ENCODE assay signal across 25 cellular contexts in genomic region chr1:69524010-69524409, GRCh38. TPM values are rescaled to one million over a fixed set of nuclear protein-coding genes. Genes with fewer than 3 reads are reported as not detected.
DNase-seq lines count a peak whose midpoint lies in the region; FAIRE-seq and TF ChIP-seq lines count a peak whose summit lies in the region.
"Had no signal": no experiment of that assay in that cellular context is flagged by ENCODE, and none has a peak within 500 bp of the region (broad histone marks: within the 10 kb centered on the region; RNA-seq: fewer than 3 reads in every experiment).

No MANE protein-coding gene starts in this region.

- no peak overlapping the region for H3K9ac ChIP-seq in mammary epithelial cell (ENCODE audit: insufficient read depth, low read length)

- H4K20me1 ChIP-seq in mammary epithelial cell (ENCODE audit: insufficient read depth, low read length), result no peaks in the 10 kb centered on the region

- TF ChIP-seq POLR2A in breast epithelium (IDR thresholded peaks at IDR 0.05) (no peak), adrenal gland (IDR thresholded peaks at IDR 0.05) (no peak)

- H3K9me3 ChIP-seq in mammary epithelial cell (replicated peaks; ENCODE audit: insufficient read depth, low read length), result no peaks in the 10 kb centered on the region
- no peaks in the 10 kb centered on the region for H3K9me3 ChIP-seq in breast epithelium
- H3K9me3 ChIP-seq in adrenal gland (replicated peaks in 1 of 3), result no peaks in the 10 kb centered on the region
- H3K9me3 ChIP-seq: heart right ventricle, prostate gland had no signal

- TF ChIP-seq CTCF in mammary epithelial cell (conservative IDR thresholded peaks at IDR 0.05 in 1 of 2, IDR thresholded peaks at IDR 0.05 in 1 of 2; ENCODE audit: extremely low read depth in 1 of 2, insufficient read depth in 1 of 2, low read depth in 1 of 2, low read length in 2 of 2) (no peak), breast epithelium (IDR thresholded peaks at IDR 0.05) (no peak), astrocyte of the spinal cord (IDR thresholded peaks at IDR 0.05; ENCODE audit: low read depth, low read length) (no peak), foreskin fibroblast (IDR thresholded peaks at IDR 0.05; ENCODE audit: low read depth, low read length) (no peak), adrenal gland (IDR thresholded peaks at IDR 0.05) (no peak)

- intact Hi-C loops in mammary epithelial cell (cut with micrococcal nuclease), result no loop called here
- intact Hi-C loops in breast epithelium (cut with DNase I; ENCODE audit: low total_unique reads), result no loop called here
- intact Hi-C loops in adrenal gland (cut with DNase I), result no loop called here

- BruUV-seq in mammary epithelial cell (replicated peaks; lab: Mats Ljungman, UMichigan), result no TSS peak

- FAIRE-seq in urothelium cell line (lab: Jason Lieb, UNC), result peak; percentile 32
- FAIRE-seq: endometrium, H1 had no signal

- 100% methylated on average over 1 of the region's 1 CpG for WGBS in mammary epithelial cell (ENCODE audit: low coverage, missing lambda C conversion rate)
- WGBS in adrenal gland, 4 donors, result 62 to 75% (median 71%) methylated on average over 1 of the region's 1 CpG

- dilution Hi-C loops in mammary epithelial cell (cut with HindIII; ENCODE audit: low sequenced_read_pairs), result no loop called here

- H3K4me2 ChIP-seq in mammary epithelial cell (ENCODE audit: insufficient read depth, low read depth, low read length), result no peak overlapping the region

- no peaks in the 10 kb centered on the region for H3K79me2 ChIP-seq in mammary epithelial cell (ENCODE audit: insufficient read depth, low read length)

- DNase-seq in mammary epithelial cell (peak; percentile 36), breast epithelium (ENCODE audit: low spot score in 2 of 2) (no peak), astrocyte of the spinal cord (ENCODE audit: low read depth, low spot score) (peak; percentile 64), foreskin fibroblast (peak; percentile 6 to 50), urothelium cell line (ENCODE audit: low spot score) (no peak), NCI-H187 (lab: John Stamatoyannopoulos, UW) (no peak), adrenal gland (no peak), NCI-H2171 treated with DMSO at 0.1 percent for 48 hours (lab: John Stamatoyannopoulos, UW) (no peak)
- DNase-seq: activated B cell treated with CpG ODN at 0.5 μM for 24 hours; activated CD4-positive, alpha-beta T cell treated with anti-CD3 and anti-CD28 coated beads, Interleukin-2, amount 50 U/mL, for 48 hours; activated naive CD8-positive, alpha-beta T cell treated with anti-CD3 and anti-CD28 coated beads for 36 hours; CD8-positive, alpha-beta memory T cell; DMS153; GF-D8; heart right ventricle; left colon; NCI-H1092; NCI-H1930; NCI-H774; T-helper 9 cell had no signal

- in situ Hi-C loops in mammary epithelial cell (cut with MboI; ENCODE audit: low sequenced_read_pairs in 2 of 2), result no loop called here
- in situ Hi-C loops in astrocyte of the spinal cord (cut with HindIII; ENCODE audit: low sequenced_read_pairs), result no loop called here

- H2AFZ ChIP-seq in mammary epithelial cell (ENCODE audit: low read depth, low read length), result no peak overlapping the region

- CTCF ChIA-PET in mammary epithelial cell (lab: Charles Lee; ENCODE audit: low non-redundant PET), result no interaction called here

- no peaks in the 10 kb centered on the region for H3K27me3 ChIP-seq in mammary epithelial cell (ENCODE audit: insufficient read depth, low read length)
- no peaks in the 10 kb centered on the region for H3K27me3 ChIP-seq in breast epithelium
- H3K27me3 ChIP-seq in adrenal gland, result no peaks in the 10 kb centered on the region

- H3K36me3 ChIP-seq in mammary epithelial cell (ENCODE audit: insufficient read depth, low read length) (no peaks in the 10 kb centered on the region), breast epithelium (no peaks in the 10 kb centered on the region), adrenal gland (replicated peaks in 1 of 2) (no peaks in the 10 kb centered on the region)
- H3K36me3 ChIP-seq: heart right ventricle, prostate gland had no signal

- H3K27ac ChIP-seq in mammary epithelial cell (ENCODE audit: insufficient read depth, low read depth, low read length) (no peak overlapping the region), breast epithelium (no peak overlapping the region), adrenal gland (no peak overlapping the region)
- H3K27ac ChIP-seq: 22Rv1, coronary artery, heart right ventricle, prostate gland had no signal

- H3K4me3 ChIP-seq in mammary epithelial cell (replicated peaks in 1 of 3; ENCODE audit: insufficient read depth in 1 of 3, low read depth in 2 of 3, low read length in 3 of 3) (no peak overlapping the region), breast epithelium (no peak overlapping the region), astrocyte of the spinal cord (ENCODE audit: low read depth, low read length) (no peak overlapping the region), foreskin fibroblast (ENCODE audit: low read depth in 1 of 2, low read length in 2 of 2) (no peak overlapping the region), adrenal gland (no peak overlapping the region)
- H3K4me3 ChIP-seq: coronary artery, heart right ventricle, prostate gland had no signal

- H3K4me1 ChIP-seq in mammary epithelial cell (ENCODE audit: insufficient read depth, low read length), result peaks cover 25% of the 10 kb centered on the region
- H3K4me1 ChIP-seq in breast epithelium, result no peaks in the 10 kb centered on the region
- H3K4me1 ChIP-seq in adrenal gland (replicated peaks in 1 of 2), result no peaks in the 10 kb centered on the region
- H3K4me1 ChIP-seq: heart right ventricle, prostate gland had no signal

RNA-seq across cellular contexts. Expression of gene LRRC7, which starts 43.7 kb away (rescaled TPM):
- under 1 TPM in 1 of 2 donors, not detected in 1; 0.14 TPM for total RNA-seq in mammary epithelial cell
- 0.02 TPM for polyA plus RNA-seq in mammary epithelial cell
- not detected for polyA minus RNA-seq in mammary epithelial cell
- total RNA-seq in breast epithelium, result not detected
- total RNA-seq in adrenal gland, result under 1 TPM in 5 of 8 donors, not detected in 3; under 0.01 to 0.98 (median 0.30) TPM
- under 1 TPM; 0.05 to 0.37 (median 0.32) TPM for polyA plus RNA-seq in adrenal gland
- total RNA-seq: activated B cell treated with CpG ODN at 0.5 μM for 24 hours; CD8-positive, alpha-beta memory T cell had no signal
- polyA plus RNA-seq: CD8-positive, alpha-beta memory T cell had no signal

Comparison
In these comparisons a context has a peak if more than half of its experiments do, and no peak if none do; other contexts are left out.
1. DNase-seq: peak in mammary epithelial cell (single experiment), astrocyte of the spinal cord (single experiment) and foreskin fibroblast (2 of 2); none in breast epithelium (0 of 2), urothelium cell line (single experiment), NCI-H187 (0 of 2), adrenal gland (0 of 7) and NCI-H2171 treated with DMSO at 0.1 percent for 48 hours (single experiment).